Comparison of ENCODE assay signal across 1 cellular context in genomic region chr7:36014961-36015360, GRCh38.
TF ChIP-seq lines count a peak whose summit lies in the region.

No MANE protein-coding gene starts in this region.

TF ChIP-seq in IMR-90, 13 proteins besides CTCF, POLR2A, EP300 and RAD21 (continued from another document):
- TF ChIP-seq FOS (IDR thresholded peaks at IDR 0.05; ENCODE audit: low read depth, low read length) (no peak), MAFK (IDR thresholded peaks at IDR 0.05; ENCODE audit: low read depth, low read length) (no peak), RFX5 (IDR thresholded peaks at IDR 0.05; ENCODE audit: low read depth, low read length) (no peak), MAZ (IDR thresholded peaks at IDR 0.05; ENCODE audit: borderline replicate concordance, low read depth, low read length) (no peak), MXI1 (IDR thresholded peaks at IDR 0.05; ENCODE audit: borderline replicate concordance, low read depth, low read length) (no peak), CHD1 (IDR thresholded peaks at IDR 0.05; ENCODE audit: low read depth, low read length) (no peak)
- TF ChIP-seq, protein P1, sequence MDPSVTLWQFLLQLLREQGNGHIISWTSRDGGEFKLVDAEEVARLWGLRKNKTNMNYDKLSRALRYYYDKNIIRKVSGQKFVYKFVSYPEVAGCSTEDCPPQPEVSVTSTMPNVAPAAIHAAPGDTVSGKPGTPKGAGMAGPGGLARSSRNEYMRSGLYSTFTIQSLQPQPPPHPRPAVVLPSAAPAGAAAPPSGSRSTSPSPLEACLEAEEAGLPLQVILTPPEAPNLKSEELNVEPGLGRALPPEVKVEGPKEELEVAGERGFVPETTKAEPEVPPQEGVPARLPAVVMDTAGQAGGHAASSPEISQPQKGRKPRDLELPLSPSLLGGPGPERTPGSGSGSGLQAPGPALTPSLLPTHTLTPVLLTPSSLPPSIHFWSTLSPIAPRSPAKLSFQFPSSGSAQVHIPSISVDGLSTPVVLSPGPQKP (IDR thresholded peaks at IDR 0.05; ENCODE audit: borderline replicate concordance, low read depth, low read length): no peak
